18 cellular contexts compared by ENCODE assay signal in genomic region chrX:151985531-151985930, GRCh38. TPM values are rescaled to one million over a fixed set of nuclear protein-coding genes. Genes with fewer than 3 reads are reported as not detected.
"Had no signal": no experiment of that assay in that cellular context is flagged by ENCODE, and none has a peak within 500 bp of the region (broad histone marks: within the 10 kb centered on the region; RNA-seq: fewer than 3 reads in every experiment).

No MANE protein-coding gene starts in this region.

- ATAC-seq: foreskin keratinocyte; natural killer cell treated with Interleukin-12 subunit alpha and Interleukin-12 subunit beta and Interleukin-15 and Interleukin-18, amount 100 ng/mL, for 72 hours; stimulated activated naive CD8-positive, alpha-beta T cell treated with anti-CD3 and anti-CD28 coated beads, Interleukin-15, Interleukin-2, amounts not matched to agents 100 U/mL and 50 U/mL, for 24 hours; upper lobe of right lung had no signal

- H3K4me3 ChIP-seq: colonic mucosa, pancreas, thyroid gland, upper lobe of right lung had no signal

- DNase-seq: activated CD8-positive, alpha-beta memory T cell treated with anti-CD3 and anti-CD28 coated beads for 24 hours; activated CD8-positive, alpha-beta memory T cell treated with anti-CD3 and anti-CD28 coated beads, Interleukin-2, amount 50 U/mL, for 4 hours; activated naive CD4-positive, alpha-beta T cell; activated naive CD8-positive, alpha-beta T cell treated with anti-CD3 and anti-CD28 coated beads for 36 hours; activated T-cell treated with anti-CD3 and anti-CD28 coated beads, Interleukin-2, amount 50 U/mL, for 24 hours; foreskin keratinocyte; pancreas; stimulated activated CD4-positive, alpha-beta T cell treated with anti-CD3 and anti-CD28 coated beads, Interleukin-12 subunit alpha, Interleukin-12 subunit beta, amount 100 ng/mL, for 4 hours; stimulated activated CD4-positive, alpha-beta T cell treated with anti-CD3 and anti-CD28 coated beads, Interleukin-4, amount 100 ng/mL, for 4 hours; stimulated activated naive CD8-positive, alpha-beta T cell treated with anti-CD3 and anti-CD28 coated beads, Interleukin-15, Interleukin-2, amounts not matched to agents 100 U/mL and 50 U/mL, for 24 hours; substantia nigra; thyroid gland; upper lobe of right lung had no signal

- FAIRE-seq: bronchial epithelial cell, keratinocyte, pancreas had no signal

- H3K4me1 ChIP-seq: colonic mucosa, pancreas, thyroid gland, upper lobe of right lung had no signal

- H3K27ac ChIP-seq: colonic mucosa, pancreas, thyroid gland, upper lobe of right lung had no signal

- H3K27me3 ChIP-seq: colonic mucosa, foreskin keratinocyte, thyroid gland, upper lobe of right lung had no signal

- H3K9me3 ChIP-seq: colonic mucosa, pancreas, thyroid gland, upper lobe of right lung had no signal

- H3K36me3 ChIP-seq: colonic mucosa, pancreas, thyroid gland, upper lobe of right lung had no signal

RNA-seq across cellular contexts. Expression of gene GABRE, which starts 11.1 kb away (rescaled TPM):
- total RNA-seq: activated naive CD8-positive, alpha-beta T cell treated with anti-CD3 and anti-CD28 coated beads for 36 hours; activated T-helper 2 cell treated with anti-CD3 and anti-CD28 coated beads, Interferon-gamma antibody, Interleukin-2, Interleukin-4, amounts not matched to agents 10 μg/mL and 5 μg/mL and 100 μg/mL, durations not matched to agents 14 hours and 24 hours and 36 hours; natural killer cell treated with Interleukin-12 subunit alpha and Interleukin-12 subunit beta and Interleukin-15 and Interleukin-18, amount 100 ng/mL, for 72 hours had no signal
